In the genomic region with DNA sequence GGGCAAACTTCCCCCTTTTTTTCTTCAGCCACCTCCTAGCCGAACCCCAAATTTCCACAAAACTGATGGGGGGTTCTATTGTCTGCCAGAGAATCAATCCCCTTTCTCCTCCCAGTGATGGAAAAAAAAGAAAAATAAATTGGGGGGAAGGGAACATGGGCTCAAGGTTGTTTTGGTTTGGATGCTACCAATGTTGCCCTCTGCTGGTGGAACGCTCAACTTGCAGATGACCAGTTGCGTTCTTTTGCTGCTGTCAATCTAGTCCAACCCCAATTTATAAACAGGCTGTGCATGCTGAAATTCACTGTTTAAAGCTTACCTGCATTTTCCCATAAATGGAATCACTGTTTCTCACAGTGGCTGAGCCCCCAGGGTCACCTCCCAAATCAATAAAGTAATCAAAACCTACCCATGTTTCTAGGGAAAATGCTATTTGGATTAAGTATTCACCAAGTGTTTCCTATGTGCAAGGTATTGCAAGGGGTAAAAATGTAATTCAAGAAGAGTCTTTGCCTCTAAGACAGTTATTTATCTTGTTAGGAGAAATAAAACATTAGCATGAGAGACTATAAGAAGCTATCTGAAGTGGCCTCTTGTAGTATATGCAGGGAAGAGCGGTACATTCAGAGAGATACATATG, we compare ENCODE assay signal across 8 cellular contexts.
A peak's percentile ranks its signal among the peaks of the same experiment; 100 is the strongest.
DNase-seq lines count a peak whose midpoint lies in the region; ATAC-seq and TF ChIP-seq lines count a peak whose summit lies in the region.

No MANE protein-coding gene starts in this region.

- no peaks in the 10 kb centered on the region for H3K4me1 Mint-ChIP-seq in activated CD8-positive, alpha-beta T cell treated with anti-CD3 and anti-CD28 coated beads for 36 hours (ENCODE audit: low read depth)
- peaks cover 16 to 32% of the 10 kb centered on the region in 2 donors for H3K4me1 Mint-ChIP-seq in stimulated activated naive B cell treated with anti-CD40 and anti-IgM and Interleukin-4, amounts not matched to agents 10 μg/mL and 1 μg/mL and 100 μg/mL, for 72 hours

- no peaks in the 10 kb centered on the region for H3K36me3 ChIP-seq in smooth muscle cell (ENCODE audit: low read depth)

- H3K4me3 Mint-ChIP-seq in activated CD8-positive, alpha-beta T cell treated with anti-CD3 and anti-CD28 coated beads for 36 hours = no peak overlapping the region
- H3K4me3 Mint-ChIP-seq in stimulated activated naive B cell treated with anti-CD40 and anti-IgM and Interleukin-4, amounts not matched to agents 10 μg/mL and 1 μg/mL and 100 μg/mL, for 72 hours = no peak overlapping the region

- H3K79me2 ChIP-seq in smooth muscle cell (ENCODE audit: low read depth) = no peaks in the 10 kb centered on the region

- intact Hi-C loops in activated CD8-positive, alpha-beta T cell treated with anti-CD3 and anti-CD28 coated beads for 36 hours (cut with micrococcal nuclease) = no loop called here

- no peaks in the 10 kb centered on the region for H3K27me3 ChIP-seq in smooth muscle cell (ENCODE audit: low read depth)

- no peaks in the 10 kb centered on the region for H3K36me3 Mint-ChIP-seq in activated CD8-positive, alpha-beta T cell treated with anti-CD3 and anti-CD28 coated beads for 36 hours (ENCODE audit: low read depth)
- no peaks in the 10 kb centered on the region for H3K36me3 Mint-ChIP-seq in stimulated activated naive B cell treated with anti-CD40 and anti-IgM and Interleukin-4, amounts not matched to agents 10 μg/mL and 1 μg/mL and 100 μg/mL, for 72 hours

- no peak overlapping the region for H3K27ac ChIP-seq in smooth muscle cell (ENCODE audit: low read depth)

- no peaks in the 10 kb centered on the region for H3K9me3 ChIP-seq in smooth muscle cell (replicated peaks; ENCODE audit: low read depth)

- no peaks in the 10 kb centered on the region for H3K27me3 Mint-ChIP-seq in activated CD8-positive, alpha-beta T cell treated with anti-CD3 and anti-CD28 coated beads for 36 hours
- H3K27me3 Mint-ChIP-seq in stimulated activated naive B cell treated with anti-CD40 and anti-IgM and Interleukin-4, amounts not matched to agents 10 μg/mL and 1 μg/mL and 100 μg/mL, for 72 hours = peaks cover 0 to 9% of the 10 kb centered on the region in 2 donors

- no peak for ATAC-seq in activated CD8-positive, alpha-beta T cell treated with anti-CD3 and anti-CD28 coated beads for 36 hours
- ATAC-seq in stimulated activated naive B cell treated with anti-CD40 and anti-IgM and Interleukin-4, amounts not matched to agents 10 μg/mL and 1 μg/mL and 100 μg/mL, for 72 hours (replicated peaks) = no peak

- H3K27ac Mint-ChIP-seq in activated CD8-positive, alpha-beta T cell treated with anti-CD3 and anti-CD28 coated beads for 36 hours = no peak overlapping the region
- no peak overlapping the region for H3K27ac Mint-ChIP-seq in stimulated activated naive B cell treated with anti-CD40 and anti-IgM and Interleukin-4, amounts not matched to agents 10 μg/mL and 1 μg/mL and 100 μg/mL, for 72 hours

- no peak overlapping the region for H3K4me3 ChIP-seq in smooth muscle cell

- H2AFZ ChIP-seq in smooth muscle cell (ENCODE audit: low read depth) = no peak overlapping the region

- no peaks in the 10 kb centered on the region for H3F3A ChIP-seq in smooth muscle cell (ENCODE audit: low read depth)

- peak; percentile 78 for TF ChIP-seq CTCF in GM12872 (IDR thresholded peaks at IDR 0.05; ENCODE audit: insufficient read depth, low read depth, low read length)
- peak; percentile 61 for TF ChIP-seq CTCF in activated CD8-positive, alpha-beta T cell treated with anti-CD3 and anti-CD28 coated beads for 36 hours (IDR thresholded peaks at IDR 0.05)
- TF ChIP-seq CTCF in smooth muscle cell (IDR thresholded peaks at IDR 0.05; ENCODE audit: borderline replicate concordance, insufficient read depth, poor library complexity, severe bottlenecking) = peak; percentile 59

- no peaks in the 10 kb centered on the region for H4K20me1 ChIP-seq in smooth muscle cell (ENCODE audit: low read depth)

- WGBS in smooth muscle cell (ENCODE audit: low lambda C conversion rate) = 38% methylated on average over 4 of the region's 4 CpGs

- H3K4me2 ChIP-seq in smooth muscle cell = no peak overlapping the region

- POLR2A ChIA-PET in activated CD8-positive, alpha-beta T cell treated with anti-CD3 and anti-CD28 coated beads for 36 hours (lab: Charles Lee) = no interaction called here

- no peaks in the 10 kb centered on the region for H3K9me3 Mint-ChIP-seq in activated CD8-positive, alpha-beta T cell treated with anti-CD3 and anti-CD28 coated beads for 36 hours
- H3K9me3 Mint-ChIP-seq in stimulated activated naive B cell treated with anti-CD40 and anti-IgM and Interleukin-4, amounts not matched to agents 10 μg/mL and 1 μg/mL and 100 μg/mL, for 72 hours = no peaks in the 10 kb centered on the region

- CTCF ChIA-PET in activated CD8-positive, alpha-beta T cell treated with anti-CD3 and anti-CD28 coated beads for 36 hours (lab: Charles Lee) = interaction anchor here (0.7 to 2.1 kb wide), 6 partner anchors 29 to 260 kb away, joined by 3 to 11 read pairs (median 4); no protein-coding TSS in a partner anchor

- DNase-seq in AG20443 (ENCODE audit: low spot score) (peak; percentile 60), NCI-H2171 treated with DMSO at 0.1 percent for 48 hours (lab: John Stamatoyannopoulos, UW) (peak; percentile 18), globus pallidus (ENCODE audit: low spot score) (peak; percentile 23), smooth muscle cell (lab: John Stamatoyannopoulos, UW; ENCODE audit: unreplicated experiment) (no peak), GM19240 (ENCODE audit: insufficient read length, low spot score) (no peak)
- peak; percentile 55 for DNase-seq in activated CD8-positive, alpha-beta T cell treated with anti-CD3 and anti-CD28 coated beads for 36 hours
- no peak for DNase-seq in stimulated activated naive B cell treated with anti-CD40 and anti-IgM and Interleukin-4, amounts not matched to agents 10 μg/mL and 1 μg/mL and 100 μg/mL, for 72 hours

- no peaks in the 10 kb centered on the region for H3K4me1 ChIP-seq in smooth muscle cell (ENCODE audit: low read depth)

- H3K9ac ChIP-seq in smooth muscle cell (ENCODE audit: low read depth) = no peak overlapping the region

Comparison
In these comparisons a context has a peak if more than half of its experiments do, and no peak if none do; other contexts are left out.
1. DNase-seq: peak in AG20443 (single experiment), NCI-H2171 treated with DMSO at 0.1 percent for 48 hours (single experiment), activated CD8-positive, alpha-beta T cell treated with anti-CD3 and anti-CD28 coated beads for 36 hours (single experiment) and globus pallidus (single experiment); none in smooth muscle cell (single experiment), GM19240 (single experiment) and stimulated activated naive B cell treated with anti-CD40 and anti-IgM and Interleukin-4, amounts not matched to agents 10 μg/mL and 1 μg/mL and 100 μg/mL, for 72 hours (single experiment).
2. Peak in every context shown above with its lines, with median percentiles within 50 percentile points of each other: CTCF ChIP-seq.